Comparison of ENCODE assay signal across 14 cellular contexts in the genomic region with DNA sequence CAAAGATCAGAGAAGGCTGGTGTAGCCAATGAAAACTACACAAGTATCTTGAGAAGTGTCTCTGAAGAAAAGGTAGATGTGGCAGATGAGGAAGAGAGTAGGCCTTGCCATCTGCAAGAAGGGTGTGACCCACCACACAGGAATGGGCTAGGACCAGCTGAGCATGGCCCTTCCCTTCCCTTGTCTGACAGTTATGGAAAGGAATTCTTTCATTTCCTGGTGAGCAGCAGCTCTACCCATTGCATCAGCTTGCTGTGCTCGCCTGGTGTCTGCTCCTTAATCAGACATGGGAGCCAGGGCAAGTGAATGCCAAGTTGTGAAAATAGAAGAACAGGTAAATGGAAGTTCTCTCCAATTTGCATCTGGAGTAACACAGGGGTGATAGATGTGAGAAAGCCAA.
DNase-seq lines count a peak whose midpoint lies in the region; ATAC-seq, FAIRE-seq and TF ChIP-seq lines count a peak whose summit lies in the region.
"Had no signal": no experiment of that assay in that cellular context is flagged by ENCODE, and none has a peak within 500 bp of the region (broad histone marks: within the 10 kb centered on the region; RNA-seq: fewer than 3 reads in every experiment).

No MANE protein-coding gene starts in this region.

- TF ChIP-seq POLR2A in IMR-90 (IDR thresholded peaks at IDR 0.05; ENCODE audit: low read depth, low read length) = no peak

- peak overlapping the region; percentile 92 for H2BK5ac ChIP-seq in IMR-90 (ENCODE audit: low read depth, low read length, poor library complexity, severe bottlenecking)

- H3K27ac ChIP-seq in IMR-90 (ENCODE audit: insufficient read depth, low read length) = peak overlapping the region; percentile 27
- H3K27ac ChIP-seq: testis had no signal

- H3K9me3 ChIP-seq in IMR-90 (ENCODE audit: control insufficient read depth, insufficient read depth, low read length) = no peaks in the 10 kb centered on the region
- H3K9me3 ChIP-seq: Caco-2, testis had no signal

- H3K4me1 Mint-ChIP-seq in stimulated activated naive B cell treated with anti-CD40 and anti-IgM and Interleukin-4, amounts not matched to agents 10 μg/mL and 1 μg/mL and 100 μg/mL, for 72 hours = no peaks in the 10 kb centered on the region

- no peak overlapping the region for H3K27ac Mint-ChIP-seq in stimulated activated naive B cell treated with anti-CD40 and anti-IgM and Interleukin-4, amounts not matched to agents 10 μg/mL and 1 μg/mL and 100 μg/mL, for 72 hours
- H3K27ac Mint-ChIP-seq: activated T-cell treated with anti-CD3 and anti-CD28 coated beads, Interleukin-2, amount 50 U/mL, for 24 hours; dendritic cell treated with granulocyte-macrophage colony-stimulating factor and Interleukin-4, amounts not matched to agents 40 ng/mL and 50 ng/mL, for 4 days had no signal

- H4K91ac ChIP-seq in IMR-90 (ENCODE audit: insufficient read depth, low read depth, low read length) = peak overlapping the region; percentile 97

- CTCF ChIA-PET in IMR-90 (lab: Yijun Ruan, JAX) = no interaction called here

- H3K36me3 Mint-ChIP-seq in stimulated activated naive B cell treated with anti-CD40 and anti-IgM and Interleukin-4, amounts not matched to agents 10 μg/mL and 1 μg/mL and 100 μg/mL, for 72 hours = no peaks in the 10 kb centered on the region

- peak overlapping the region; percentile 98 for H2AK5ac ChIP-seq in IMR-90 (ENCODE audit: low read depth, low read length)

- H3K4ac ChIP-seq in IMR-90 (ENCODE audit: low read depth, low read length) = peak overlapping the region; percentile 96

- TF ChIP-seq CTCF in AG10803 (conservative IDR thresholded peaks at IDR 0.05; ENCODE audit: low read length) (no peak), IMR-90 (conservative IDR thresholded peaks at IDR 0.05; ENCODE audit: low read depth, low read length) (no peak), bronchial epithelial cell (IDR thresholded peaks at IDR 0.05; ENCODE audit: insufficient read depth, low read length, severe bottlenecking) (no peak)

- H3K36me3 ChIP-seq in IMR-90 (ENCODE audit: control insufficient read depth, insufficient read depth, low read length) (no peaks in the 10 kb centered on the region), bronchial epithelial cell (ENCODE audit: control insufficient read depth, insufficient read depth, low read length) (no peaks in the 10 kb centered on the region)

- ATAC-seq in IMR-90 (ENCODE audit: low read depth) = peak; percentile 84
- ATAC-seq in stimulated activated naive B cell treated with anti-CD40 and anti-IgM and Interleukin-4, amounts not matched to agents 10 μg/mL and 1 μg/mL and 100 μg/mL, for 72 hours (replicated peaks) = no peak
- ATAC-seq in GM19351 (IDR thresholded peaks at IDR 0.05; ENCODE audit: unreplicated experiment) = no peak

- H2AK9ac ChIP-seq in IMR-90 (replicated peaks; ENCODE audit: low read depth, low read length, poor library complexity) = peak overlapping the region; percentile 92

- no peak; the same call in 1 of the 2 replicates for TF ChIP-seq RAD21 in IMR-90 (IDR thresholded peaks at IDR 0.05; ENCODE audit: low read length)

- dilution Hi-C loops in IMR-90 (cut with HindIII; ENCODE audit: low sequenced_read_pairs, unreplicated experiment) = no loop called here

- WGBS in IMR-90 (ENCODE audit: extremely low coverage in 2 of 2, insufficient read length in 1 of 2), 2 experiments = no CpG with 5 or more reads among the region's 1 CpG

- H3K79me1 ChIP-seq in IMR-90 (ENCODE audit: low read depth in 1 of 2, low read length in 2 of 2) = peaks cover 0 to 7% of the 10 kb centered on the region in 2 experiments; a peak in 1 of 4 replicates

- peak; percentile 100 for FAIRE-seq in bronchial epithelial cell (lab: Jason Lieb, UNC)

- no peaks in the 10 kb centered on the region for H3K9me3 Mint-ChIP-seq in stimulated activated naive B cell treated with anti-CD40 and anti-IgM and Interleukin-4, amounts not matched to agents 10 μg/mL and 1 μg/mL and 100 μg/mL, for 72 hours
- H3K9me3 Mint-ChIP-seq: activated T-cell treated with anti-CD3 and anti-CD28 coated beads, Interleukin-2, amount 50 U/mL, for 24 hours; dendritic cell treated with granulocyte-macrophage colony-stimulating factor and Interleukin-4, amounts not matched to agents 40 ng/mL and 50 ng/mL, for 4 days had no signal

- peak overlapping the region; percentile 37 to 93 for H4K8ac ChIP-seq in IMR-90 (ENCODE audit: low read depth in 2 of 2, low read length in 2 of 2)

- peak overlapping the region; percentile 92; the same call in 1 of the 2 replicates for H3K18ac ChIP-seq in IMR-90 (ENCODE audit: low read depth, low read length)

- peaks cover 18% of the 10 kb centered on the region; the same call in 1 of the 2 replicates for H3K9me1 ChIP-seq in IMR-90 (ENCODE audit: insufficient read depth, low read length)

- peak overlapping the region; percentile 52 for H2AFZ ChIP-seq in IMR-90 (replicated peaks; ENCODE audit: low read length, poor library complexity)

- peak overlapping the region; percentile 100 for H2BK20ac ChIP-seq in IMR-90 (ENCODE audit: low read depth, low read length)

- in situ Hi-C loops in IMR-90 (cut with MboI; ENCODE audit: low sequenced_read_pairs) = no loop called here

- no peak overlapping the region; the same call in 1 of the 2 replicates for H3K4me2 ChIP-seq in IMR-90 (ENCODE audit: low read depth, low read length)

- H3K4me3 ChIP-seq in AG10803 (ENCODE audit: low read length) (no peak overlapping the region), IMR-90 (ENCODE audit: insufficient read depth, low read depth, low read length) (no peak overlapping the region), bronchial epithelial cell (ENCODE audit: low read depth, low read length) (no peak overlapping the region)
- H3K4me3 ChIP-seq: testis had no signal

- H2BK120ac ChIP-seq in IMR-90 (ENCODE audit: low read depth, low read length) = peak overlapping the region; percentile 99

- no TSS peak for BruUV-seq in IMR-90 (replicated peaks; lab: Mats Ljungman, UMichigan)

- peak overlapping the region; percentile 91 for H2BK15ac ChIP-seq in IMR-90 (ENCODE audit: low read depth, low read length)

- H4K5ac ChIP-seq in IMR-90 (ENCODE audit: low read depth, low read length) = peak overlapping the region; percentile 85

- no peaks in the 10 kb centered on the region for H4K20me1 ChIP-seq in IMR-90 (ENCODE audit: insufficient read depth, low read length)

- H3K4me3 Mint-ChIP-seq in stimulated activated naive B cell treated with anti-CD40 and anti-IgM and Interleukin-4, amounts not matched to agents 10 μg/mL and 1 μg/mL and 100 μg/mL, for 72 hours = no peak overlapping the region
- H3K4me3 Mint-ChIP-seq: activated T-cell treated with anti-CD3 and anti-CD28 coated beads, Interleukin-2, amount 50 U/mL, for 24 hours; dendritic cell treated with granulocyte-macrophage colony-stimulating factor and Interleukin-4, amounts not matched to agents 40 ng/mL and 50 ng/mL, for 4 days had no signal

- H3K14ac ChIP-seq in IMR-90 (replicated peaks; ENCODE audit: low read depth, low read length) = peak overlapping the region; percentile 98

- POLR2A ChIA-PET in IMR-90 (lab: Charles Lee; ENCODE audit: unreplicated experiment) = interaction anchor here (1.2 kb wide), 1 partner anchor 368 kb away, joined by 4 read pairs; no protein-coding TSS in a partner anchor

- no peak overlapping the region for H3K9ac ChIP-seq in IMR-90 (ENCODE audit: low read depth, low read length)

- intact Hi-C loops in IMR-90 (cut with micrococcal nuclease) = no loop called here

- H3K56ac ChIP-seq in IMR-90 (ENCODE audit: extremely low read depth, insufficient read depth, low read length) = peak overlapping the region; percentile 74

- H3K27me3 ChIP-seq in IMR-90 (ENCODE audit: control insufficient read depth, insufficient read depth, low read length) (no peaks in the 10 kb centered on the region), bronchial epithelial cell (ENCODE audit: control insufficient read depth, insufficient read depth, low read length) (no peaks in the 10 kb centered on the region)
- H3K27me3 ChIP-seq: testis had no signal

- peaks cover 14 to 27% of the 10 kb centered on the region in 2 donors for H3K27me3 Mint-ChIP-seq in stimulated activated naive B cell treated with anti-CD40 and anti-IgM and Interleukin-4, amounts not matched to agents 10 μg/mL and 1 μg/mL and 100 μg/mL, for 72 hours

- H3K23ac ChIP-seq in IMR-90 (ENCODE audit: low read depth, low read length) = peak overlapping the region; percentile 99

- peaks cover 21% of the 10 kb centered on the region; the same call in 1 of the 2 replicates for H3K4me1 ChIP-seq in IMR-90 (ENCODE audit: control insufficient read depth, insufficient read depth, low read length)
- H3K4me1 ChIP-seq: Caco-2 had no signal

- DNase-seq in AG10803 (ENCODE audit: low read depth) = peak; percentile 97
- peak; percentile 95 for DNase-seq in IMR-90
- DNase-seq in bronchial epithelial cell (ENCODE audit: low read depth) = peak; percentile 99
- peak; percentile 98 for DNase-seq in kidney tubule cell (ENCODE audit: low spot score)
- DNase-seq in stimulated activated naive B cell treated with anti-CD40 and anti-IgM and Interleukin-4, amounts not matched to agents 10 μg/mL and 1 μg/mL and 100 μg/mL, for 72 hours = no peak
- DNase-seq in NCI-H1092 treated with DMSO at 0.1 percent for 48 hours (lab: John Stamatoyannopoulos, UW) = no peak
- no peak for DNase-seq in NCI-H2196 (lab: John Stamatoyannopoulos, UW; ENCODE audit: unreplicated experiment)
- DNase-seq: activated T-cell treated with anti-CD3 and anti-CD28 coated beads, Interleukin-2, amount 50 U/mL, for 24 hours; Caco-2; NCI-H1092; stimulated activated CD4-positive, alpha-beta T cell treated with anti-CD3 and anti-CD28 coated beads, Interleukin-2, amount 100 ng/mL, for 48 hours; testis had no signal

TF ChIP-seq in IMR-90, 13 proteins besides CTCF, POLR2A, EP300 and RAD21:
- TF ChIP-seq CHD1 (IDR thresholded peaks at IDR 0.05; ENCODE audit: low read depth, low read length) (no peak), CEBPB (IDR thresholded peaks at IDR 0.05; ENCODE audit: low read depth, low read length) (peak; percentile 96)

Comparison
In these comparisons a context has a peak if more than half of its experiments do, and no peak if none do; other contexts are left out.
1. DNase-seq: peak in AG10803 (single experiment), IMR-90 (single experiment), bronchial epithelial cell (single experiment) and kidney tubule cell (single experiment); none in stimulated activated naive B cell treated with anti-CD40 and anti-IgM and Interleukin-4, amounts not matched to agents 10 μg/mL and 1 μg/mL and 100 μg/mL, for 72 hours (single experiment), NCI-H1092 treated with DMSO at 0.1 percent for 48 hours (single experiment) and NCI-H2196 (single experiment).